ENCODE assay signal across 1 cellular context in genomic region chr1:17189632-17190525, GRCh38.
A peak's percentile ranks its signal among the peaks of the same experiment; 100 is the strongest.
TF ChIP-seq lines count a peak whose summit lies in the region.

No MANE protein-coding gene starts in this region.

TF ChIP-seq in SK-N-SH, 30 proteins besides CTCF, POLR2A, EP300 and RAD21 (continued from another document):
- TF ChIP-seq, protein P1, sequence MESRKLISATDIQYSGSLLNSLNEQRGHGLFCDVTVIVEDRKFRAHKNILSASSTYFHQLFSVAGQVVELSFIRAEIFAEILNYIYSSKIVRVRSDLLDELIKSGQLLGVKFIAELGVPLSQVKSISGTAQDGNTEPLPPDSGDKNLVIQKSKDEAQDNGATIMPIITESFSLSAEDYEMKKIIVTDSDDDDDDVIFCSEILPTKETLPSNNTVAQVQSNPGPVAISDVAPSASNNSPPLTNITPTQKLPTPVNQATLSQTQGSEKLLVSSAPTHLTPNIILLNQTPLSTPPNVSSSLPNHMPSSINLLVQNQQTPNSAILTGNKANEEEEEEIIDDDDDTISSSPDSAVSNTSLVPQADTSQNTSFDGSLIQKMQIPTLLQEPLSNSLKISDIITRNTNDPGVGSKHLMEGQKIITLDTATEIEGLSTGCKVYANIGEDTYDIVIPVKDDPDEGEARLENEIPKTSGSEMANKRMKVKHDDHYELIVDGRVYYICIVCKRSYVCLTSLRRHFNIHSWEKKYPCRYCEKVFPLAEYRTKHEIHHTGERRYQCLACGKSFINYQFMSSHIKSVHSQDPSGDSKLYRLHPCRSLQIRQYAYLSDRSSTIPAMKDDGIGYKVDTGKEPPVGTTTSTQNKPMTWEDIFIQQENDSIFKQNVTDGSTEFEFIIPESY (IDR thresholded peaks at IDR 0.05; ENCODE audit: borderline replicate concordance, low read depth), result no peak
- no peak for TF ChIP-seq SIN3A (IDR thresholded peaks at IDR 0.05; ENCODE audit: borderline replicate concordance, low read depth, low read length)
- no peak for TF ChIP-seq RCOR1 (IDR thresholded peaks at IDR 0.05; ENCODE audit: low read length)
- TF ChIP-seq TCF12 (IDR thresholded peaks at IDR 0.05), result peak; percentile 83
- TF ChIP-seq MEF2A (IDR thresholded peaks at IDR 0.05; ENCODE audit: borderline replicate concordance, low read depth), result no peak
- TF ChIP-seq MXI1 (IDR thresholded peaks at IDR 0.05; ENCODE audit: low read depth, low read length), result no peak
- peak; percentile 28; the same call in 1 of the 2 replicates for TF ChIP-seq FOXM1 (IDR thresholded peaks at IDR 0.05; ENCODE audit: low read depth)
- TF ChIP-seq, protein P2, sequence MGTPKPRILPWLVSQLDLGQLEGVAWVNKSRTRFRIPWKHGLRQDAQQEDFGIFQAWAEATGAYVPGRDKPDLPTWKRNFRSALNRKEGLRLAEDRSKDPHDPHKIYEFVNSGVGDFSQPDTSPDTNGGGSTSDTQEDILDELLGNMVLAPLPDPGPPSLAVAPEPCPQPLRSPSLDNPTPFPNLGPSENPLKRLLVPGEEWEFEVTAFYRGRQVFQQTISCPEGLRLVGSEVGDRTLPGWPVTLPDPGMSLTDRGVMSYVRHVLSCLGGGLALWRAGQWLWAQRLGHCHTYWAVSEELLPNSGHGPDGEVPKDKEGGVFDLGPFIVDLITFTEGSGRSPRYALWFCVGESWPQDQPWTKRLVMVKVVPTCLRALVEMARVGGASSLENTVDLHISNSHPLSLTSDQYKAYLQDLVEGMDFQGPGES (IDR thresholded peaks at IDR 0.05; ENCODE audit: low read depth, low read length), result no peak
- TF ChIP-seq POLR2AphosphoS5 (IDR thresholded peaks at IDR 0.05; ENCODE audit: low read depth, low read length), result peak; percentile 54
- TF ChIP-seq SMC3 (IDR thresholded peaks at IDR 0.05; ENCODE audit: low read depth, low read length), result no peak
- TF ChIP-seq GABPA (IDR thresholded peaks at IDR 0.05; ENCODE audit: low read depth), result peak; percentile 75
- TF ChIP-seq FOSL2 (IDR thresholded peaks at IDR 0.05; ENCODE audit: borderline replicate concordance, low read depth), result peak; percentile 28; the same call in 1 of the 2 replicates
- no peak for TF ChIP-seq JUND (IDR thresholded peaks at IDR 0.05)
- peak; percentile 85 for TF ChIP-seq TEAD4 (IDR thresholded peaks at IDR 0.05; ENCODE audit: borderline replicate concordance, insufficient read depth)
- no peak for TF ChIP-seq NRF1 (IDR thresholded peaks at IDR 0.05; ENCODE audit: low read depth, low read length)
- no peak for TF ChIP-seq GATA2 (CRISPR knock-in tag; IDR thresholded peaks at IDR 0.05)
- no peak for TF ChIP-seq YY1 (IDR thresholded peaks at IDR 0.05; ENCODE audit: low read depth)
- peak; percentile 90 for TF ChIP-seq NFIC (IDR thresholded peaks at IDR 0.05; ENCODE audit: borderline replicate concordance)
- TF ChIP-seq USF1 (IDR thresholded peaks at IDR 0.05; ENCODE audit: borderline replicate concordance, low read depth), result peak; percentile 25; the same call in 1 of the 2 replicates
- peak; percentile 61; the same call in 1 of the 2 replicates for TF ChIP-seq ELF1 (IDR thresholded peaks at IDR 0.05)
- no peak for TF ChIP-seq CHD2 (IDR thresholded peaks at IDR 0.05; ENCODE audit: low read length, partially characterized antibody)
- no peak; the same call in 1 of the 2 replicates for TF ChIP-seq RXRA (IDR thresholded peaks at IDR 0.05; ENCODE audit: borderline replicate concordance, low read depth)
- TF ChIP-seq TAF1 (IDR thresholded peaks at IDR 0.05; ENCODE audit: borderline replicate concordance, low read depth, low read length), result peak; percentile 64; the same call in 1 of the 2 replicates
- TF ChIP-seq, protein P3, sequence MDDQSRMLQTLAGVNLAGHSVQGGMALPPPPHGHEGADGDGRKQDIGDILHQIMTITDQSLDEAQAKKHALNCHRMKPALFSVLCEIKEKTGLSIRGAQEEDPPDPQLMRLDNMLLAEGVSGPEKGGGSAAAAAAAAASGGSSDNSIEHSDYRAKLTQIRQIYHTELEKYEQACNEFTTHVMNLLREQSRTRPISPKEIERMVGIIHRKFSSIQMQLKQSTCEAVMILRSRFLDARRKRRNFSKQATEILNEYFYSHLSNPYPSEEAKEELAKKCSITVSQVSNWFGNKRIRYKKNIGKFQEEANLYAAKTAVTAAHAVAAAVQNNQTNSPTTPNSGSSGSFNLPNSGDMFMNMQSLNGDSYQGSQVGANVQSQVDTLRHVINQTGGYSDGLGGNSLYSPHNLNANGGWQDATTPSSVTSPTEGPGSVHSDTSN (IDR thresholded peaks at IDR 0.05), result peak; percentile 30; the same call in 1 of the 2 replicates
- TF ChIP-seq, protein P4, sequence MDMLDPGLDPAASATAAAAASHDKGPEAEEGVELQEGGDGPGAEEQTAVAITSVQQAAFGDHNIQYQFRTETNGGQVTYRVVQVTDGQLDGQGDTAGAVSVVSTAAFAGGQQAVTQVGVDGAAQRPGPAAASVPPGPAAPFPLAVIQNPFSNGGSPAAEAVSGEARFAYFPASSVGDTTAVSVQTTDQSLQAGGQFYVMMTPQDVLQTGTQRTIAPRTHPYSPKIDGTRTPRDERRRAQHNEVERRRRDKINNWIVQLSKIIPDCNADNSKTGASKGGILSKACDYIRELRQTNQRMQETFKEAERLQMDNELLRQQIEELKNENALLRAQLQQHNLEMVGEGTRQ (IDR thresholded peaks at IDR 0.05; ENCODE audit: borderline replicate concordance, low read depth, low read length), result no peak
- TF ChIP-seq RFX5 (IDR thresholded peaks at IDR 0.05; ENCODE audit: low read length), result no peak
- TF ChIP-seq FOXJ3 (CRISPR knock-in tag; IDR thresholded peaks at IDR 0.05), result no peak
